ENCODE assay signal across 15 cellular contexts in the genomic region with DNA sequence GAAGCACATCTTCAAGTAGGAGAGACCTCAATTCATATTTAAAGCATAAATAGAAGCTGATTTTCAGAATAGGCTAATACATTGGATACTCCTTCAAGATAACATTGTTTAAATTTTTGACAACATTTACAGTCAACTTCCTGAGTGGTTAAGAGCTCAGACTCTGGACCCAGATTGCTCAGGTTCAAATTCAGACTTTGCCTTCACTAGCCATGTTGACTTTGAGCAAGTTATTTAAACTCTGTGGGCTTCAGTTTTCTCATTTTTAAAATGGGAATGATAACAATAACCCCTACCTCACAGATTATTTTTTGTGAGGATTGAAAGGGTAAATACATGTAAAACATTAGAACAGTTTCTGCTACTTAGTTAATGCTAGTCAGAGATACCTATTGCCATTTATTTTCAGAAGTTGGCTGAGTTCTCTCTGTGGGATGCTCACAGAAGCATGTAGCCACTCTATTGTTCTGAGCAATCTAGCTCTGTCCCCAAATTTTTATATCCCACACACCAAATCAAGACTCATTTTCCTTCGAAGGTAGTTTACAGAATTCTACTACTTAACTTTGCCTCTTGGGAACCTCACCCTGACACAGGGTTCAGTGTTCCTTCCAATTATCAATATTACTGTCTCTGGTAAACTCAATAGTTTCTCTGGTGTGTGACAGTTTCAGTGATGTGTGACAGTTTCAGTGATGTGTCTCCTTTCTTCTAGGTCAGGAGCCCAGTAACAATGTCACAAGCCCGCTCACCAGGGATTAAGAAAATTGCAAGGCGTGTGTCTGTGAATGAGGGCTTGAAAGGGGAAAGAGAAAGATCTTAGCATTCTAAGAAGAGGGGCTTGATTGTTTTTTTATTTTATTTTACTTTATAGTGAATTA.
A peak's percentile ranks its signal among the peaks of the same experiment; 100 is the strongest.
DNase-seq lines count a peak whose midpoint lies in the region; ATAC-seq and TF ChIP-seq lines count a peak whose summit lies in the region.
"Had no signal": no experiment of that assay in that cellular context is flagged by ENCODE, and none has a peak within 500 bp of the region (broad histone marks: within the 10 kb centered on the region; RNA-seq: fewer than 3 reads in every experiment).

No MANE protein-coding gene starts in this region.

- no peak overlapping the region for H3K4me3 Mint-ChIP-seq in MCF 10A (ENCODE audit: unreplicated experiment)
- H3K4me3 Mint-ChIP-seq: H9 had no signal

- CTCF ChIA-PET in MCF 10A (lab: Yijun Ruan, JAX): no interaction called here

- no peaks in the 10 kb centered on the region for H3K9me3 Mint-ChIP-seq in MCF 10A (ENCODE audit: unreplicated experiment)
- H3K9me3 Mint-ChIP-seq: activated T-helper 2 cell treated with anti-CD3 and anti-CD28 coated beads, Interferon-gamma antibody, Interleukin-2, Interleukin-4, amounts not matched to agents 10 μg/mL and 5 μg/mL and 100 μg/mL, durations not matched to agents 14 hours and 24 hours and 36 hours had no signal

- ATAC-seq in GM18517 (IDR thresholded peaks at IDR 0.05; ENCODE audit: unreplicated experiment) (peak; percentile 78), GM21367 (IDR thresholded peaks at IDR 0.05; ENCODE audit: unreplicated experiment) (peak; percentile 73), HG02938 (IDR thresholded peaks at IDR 0.05; ENCODE audit: unreplicated experiment) (peak; percentile 77), HG03558 (IDR thresholded peaks at IDR 0.05; ENCODE audit: extremely low read depth, unreplicated experiment) (peak; percentile 53)

- no peaks in the 10 kb centered on the region for H3K36me3 Mint-ChIP-seq in MCF 10A (ENCODE audit: insufficient read depth, unreplicated experiment)

- no peak overlapping the region for H3K27ac Mint-ChIP-seq in MCF 10A (ENCODE audit: low read depth, unreplicated experiment)
- H3K27ac Mint-ChIP-seq: activated T-helper 2 cell treated with anti-CD3 and anti-CD28 coated beads, Interferon-gamma antibody, Interleukin-2, Interleukin-4, amounts not matched to agents 10 μg/mL and 5 μg/mL and 100 μg/mL, durations not matched to agents 14 hours and 24 hours and 36 hours; H9 had no signal

- H3K4me1 Mint-ChIP-seq in MCF 10A (ENCODE audit: insufficient read depth, unreplicated experiment): no peaks in the 10 kb centered on the region
- H3K4me1 Mint-ChIP-seq: H9 had no signal

- BruUV-seq in MCF 10A (replicated peaks; lab: Mats Ljungman, UMichigan): no TSS peak

- TF ChIP-seq CTCF in MCF 10A (IDR thresholded peaks at IDR 0.05; ENCODE audit: unreplicated experiment): no peak

- H3K27me3 Mint-ChIP-seq in MCF 10A (ENCODE audit: insufficient read depth, unreplicated experiment): no peaks in the 10 kb centered on the region

- intact Hi-C loops in MCF 10A (cut with micrococcal nuclease): no loop called here

- POLR2A ChIA-PET in MCF 10A (lab: Yijun Ruan, JAX): no interaction called here

- DNase-seq in A172 (ENCODE audit: low spot score) (no peak), AG08395 (ENCODE audit: low spot score) (no peak), MCF 10A (ENCODE audit: unreplicated experiment) (no peak), dermis blood vessel endothelial cell (no peak)
- DNase-seq: activated CD4-positive, alpha-beta T cell treated with anti-CD3 and anti-CD28 coated beads, Interleukin-2, amount 50 U/mL, for 1 hour; DMS79; dorsolateral prefrontal cortex; H9; mammary epithelial cell; NCI-H510A treated with DMSO at 0.1 percent for 48 hours had no signal
